In the genomic region with DNA sequence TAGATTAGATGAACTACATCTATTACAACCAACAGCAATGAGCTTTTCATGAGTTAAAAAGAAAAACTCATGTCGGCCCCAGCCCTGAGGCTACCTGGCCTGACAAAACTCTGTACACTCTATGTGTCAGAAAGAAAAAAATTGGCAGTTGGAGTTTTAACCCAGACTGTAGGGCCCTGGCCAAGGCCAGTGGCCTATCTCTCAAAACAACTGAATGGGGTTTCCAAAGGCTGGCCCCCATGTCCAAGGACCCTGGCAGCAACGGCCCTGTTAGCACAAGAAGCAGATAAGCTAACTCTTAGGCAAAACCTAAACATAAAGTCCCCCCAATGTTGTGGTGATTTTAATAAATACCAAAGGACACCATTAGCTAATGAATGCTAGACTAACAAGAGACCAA, we compare ENCODE assay signal across 3 cellular contexts. TPM values are rescaled to one million over a fixed set of nuclear protein-coding genes. Genes with fewer than 3 reads are reported as not detected.
"Had no signal": no experiment of that assay in that cellular context is flagged by ENCODE, and none has a peak within 500 bp of the region (broad histone marks: within the 10 kb centered on the region; RNA-seq: fewer than 3 reads in every experiment).

No MANE protein-coding gene starts in this region.

RNA-seq across cellular contexts. Expression of a gene that starts 4.9 kb away (rescaled TPM):
- polyA plus RNA-seq: naive thymus-derived CD4-positive, alpha-beta T cell had no signal

RNA-seq across cellular contexts. Expression of a gene that starts 59.9 kb away (rescaled TPM):
- total RNA-seq: mesothelial cell of epicardium, myocyte had no signal
